In genomic region chr1:228758451-228758850, GRCh38 we compare ENCODE assay signal across 19 cellular contexts. TPM values are rescaled to one million over a fixed set of nuclear protein-coding genes. Genes with fewer than 3 reads are reported as not detected.
DNase-seq lines count a peak whose midpoint lies in the region; FAIRE-seq and TF ChIP-seq lines count a peak whose summit lies in the region.
"Had no signal": no experiment of that assay in that cellular context is flagged by ENCODE, and none has a peak within 500 bp of the region (broad histone marks: within the 10 kb centered on the region; RNA-seq: fewer than 3 reads in every experiment).

No MANE protein-coding gene starts in this region.

- no peaks in the 10 kb centered on the region for H3F3A ChIP-seq in smooth muscle cell (ENCODE audit: low read depth)

- H3K4me3 ChIP-seq in bronchial epithelial cell (ENCODE audit: low read depth, low read length) = no peak overlapping the region
- H3K4me3 ChIP-seq in liver (ENCODE audit: low read depth in 1 of 3, low read length in 3 of 3) = no peak overlapping the region
- no peak overlapping the region for H3K4me3 ChIP-seq in smooth muscle cell
- no peak overlapping the region for H3K4me3 ChIP-seq in colonic mucosa
- H3K4me3 ChIP-seq: K562 had no signal

- no peaks in the 10 kb centered on the region for H4K20me1 ChIP-seq in smooth muscle cell (ENCODE audit: low read depth)

- H3K4me1 ChIP-seq in liver (ENCODE audit: control insufficient read depth in 4 of 4, insufficient read depth in 4 of 4, low read length in 3 of 4) (peaks cover 1 to 12% (median 8%) of the 10 kb centered on the region in 4 donors), smooth muscle cell (ENCODE audit: low read depth) (peaks cover 8% of the 10 kb centered on the region), colonic mucosa (no peaks in the 10 kb centered on the region)
- H3K4me1 ChIP-seq: Caco-2 had no signal

- H3K79me2 ChIP-seq in smooth muscle cell (ENCODE audit: low read depth) = no peaks in the 10 kb centered on the region

- no peak overlapping the region for H2AFZ ChIP-seq in smooth muscle cell (ENCODE audit: low read depth)

- TF ChIP-seq RAD21 in liver (IDR thresholded peaks at IDR 0.05) = peak; percentile 40 to 54

- DNase-seq in bronchial epithelial cell (ENCODE audit: low read depth) (no peak), smooth muscle cell (lab: John Stamatoyannopoulos, UW; ENCODE audit: unreplicated experiment) (no peak), colonic mucosa (no peak), GM10266 (ENCODE audit: extremely low spot score) (no peak), T-helper 9 cell (no peak)
- DNase-seq: AML-193; Caco-2; CD4-positive, alpha-beta T cell; H9; IMR-90 had no signal

- H3K27ac ChIP-seq in liver (ENCODE audit: low read depth in 1 of 2, low read length in 2 of 2) (peak overlapping the region; percentile 14 to 36), smooth muscle cell (ENCODE audit: low read depth) (no peak overlapping the region), colonic mucosa (no peak overlapping the region)
- H3K27ac ChIP-seq: C4-2B, HL-60 had no signal

- peaks cover 3% of the 10 kb centered on the region for H3K27me3 ChIP-seq in bronchial epithelial cell (ENCODE audit: control insufficient read depth, insufficient read depth, low read length)
- no peaks in the 10 kb centered on the region for H3K27me3 ChIP-seq in liver (ENCODE audit: control insufficient read depth in 4 of 4, insufficient read depth in 4 of 4, low read length in 3 of 4)
- no peaks in the 10 kb centered on the region for H3K27me3 ChIP-seq in smooth muscle cell (ENCODE audit: low read depth)
- H3K27me3 ChIP-seq in colonic mucosa = no peaks in the 10 kb centered on the region

- FAIRE-seq in bronchial epithelial cell (lab: Jason Lieb, UNC) = peak; percentile 7
- FAIRE-seq: A204.1, D721Med, G401.6, H1, K562 had no signal

- intact Hi-C loops in colonic mucosa (cut with DNase I) = no loop called here

- H3K9me3 ChIP-seq in liver (ENCODE audit: control insufficient read depth in 4 of 4, low read length in 3 of 4) (no peaks in the 10 kb centered on the region), smooth muscle cell (replicated peaks; ENCODE audit: low read depth) (no peaks in the 10 kb centered on the region), colonic mucosa (no peaks in the 10 kb centered on the region)
- H3K9me3 ChIP-seq: Caco-2 had no signal

- WGBS in liver = 59% methylated on average over 4 of the region's 4 CpGs
- 78% methylated on average over 4 of the region's 4 CpGs for WGBS in smooth muscle cell (ENCODE audit: low lambda C conversion rate)

- H3K9ac ChIP-seq in liver (ENCODE audit: low read depth in 1 of 2, low read length in 2 of 2) = no peak overlapping the region
- H3K9ac ChIP-seq in smooth muscle cell (ENCODE audit: low read depth) = no peak overlapping the region
- no peak overlapping the region for H3K9ac ChIP-seq in colonic mucosa (ENCODE audit: low read depth in 2 of 2, low read length in 2 of 2)

- no peaks in the 10 kb centered on the region for H3K36me3 ChIP-seq in bronchial epithelial cell (ENCODE audit: control insufficient read depth, insufficient read depth, low read length)
- H3K36me3 ChIP-seq in liver (ENCODE audit: control insufficient read depth in 4 of 4, insufficient read depth in 3 of 4, low read depth in 1 of 4, low read length in 3 of 4) = no peaks in the 10 kb centered on the region
- no peaks in the 10 kb centered on the region for H3K36me3 ChIP-seq in smooth muscle cell (ENCODE audit: low read depth)
- H3K36me3 ChIP-seq in colonic mucosa = no peaks in the 10 kb centered on the region

- H3K4me2 ChIP-seq in smooth muscle cell = peak overlapping the region; percentile 17

- TF ChIP-seq CTCF in bronchial epithelial cell (IDR thresholded peaks at IDR 0.05; ENCODE audit: insufficient read depth, low read length, severe bottlenecking) (no peak), liver (IDR thresholded peaks at IDR 0.05; ENCODE audit: low read depth, low read length, missing input control) (no peak), smooth muscle cell (IDR thresholded peaks at IDR 0.05; ENCODE audit: borderline replicate concordance, insufficient read depth, poor library complexity, severe bottlenecking) (no peak), colonic mucosa (IDR thresholded peaks at IDR 0.05) (no peak), GM10266 (IDR thresholded peaks at IDR 0.05; ENCODE audit: control insufficient read depth, insufficient read depth, low read depth, missing control alignments) (no peak)

TF ChIP-seq in liver, 16 proteins besides CTCF, POLR2A, EP300 and RAD21:
- TF ChIP-seq REST (IDR thresholded peaks at IDR 0.05) (no peak), FOXA1 (IDR thresholded peaks at IDR 0.05) (no peak), RXRA (IDR thresholded peaks at IDR 0.05) (peak; percentile 9 to 56), HNF4A (conservative IDR thresholded peaks at IDR 0.05) (peak; percentile 40 to 62), SP1 (IDR thresholded peaks at IDR 0.05) (no peak), HNF4G (IDR thresholded peaks at IDR 0.05) (no peak), EGR1 (IDR thresholded peaks at IDR 0.05; ENCODE audit: low read depth in 2 of 2) (no peak), FOXA2 (IDR thresholded peaks at IDR 0.05) (no peak), ATF3 (IDR thresholded peaks at IDR 0.05) (no peak), ZBTB33 (IDR thresholded peaks at IDR 0.05) (no peak), NR2F2 (IDR thresholded peaks at IDR 0.05) (no peak), YY1 (IDR thresholded peaks at IDR 0.05) (no peak), TAF1 (conservative IDR thresholded peaks at IDR 0.05) (no peak), GABPA (IDR thresholded peaks at IDR 0.05 in 1 of 2, conservative IDR thresholded peaks at IDR 0.05 in 1 of 2) (no peak), JUND (IDR thresholded peaks at IDR 0.05) (no peak), MAX (IDR thresholded peaks at IDR 0.05) (no peak)

RNA-seq across cellular contexts. Expression of gene RHOU, which starts 23.2 kb away (rescaled TPM):
- total RNA-seq in bronchial epithelial cell (0.26 and 0.53 TPM in 2 replicates), liver (10 to 100 TPM; 11.3 to 12.0 TPM), smooth muscle cell (50.6 and 65.0 TPM in 2 replicates), colonic mucosa (10 to 100 TPM; 13.3 to 24.3 TPM)
- polyA plus RNA-seq in liver (10 to 100 TPM in 1 of 2 donors, 1 to 10 TPM in 1; 6.4 to 11.8 TPM), smooth muscle cell (25.8 and 29.8 TPM in 2 replicates)
- total RNA-seq: HT1080 had no signal
- polyA plus RNA-seq: K562 had no signal

Comparison
In these comparisons a context has a peak if more than half of its experiments do, and no peak if none do; other contexts are left out.
1. H3K27ac ChIP-seq: peak in liver (2 of 2); none in smooth muscle cell (single experiment) and colonic mucosa (single experiment).